ENCODE assay signal across 10 cellular contexts in the genomic region with DNA sequence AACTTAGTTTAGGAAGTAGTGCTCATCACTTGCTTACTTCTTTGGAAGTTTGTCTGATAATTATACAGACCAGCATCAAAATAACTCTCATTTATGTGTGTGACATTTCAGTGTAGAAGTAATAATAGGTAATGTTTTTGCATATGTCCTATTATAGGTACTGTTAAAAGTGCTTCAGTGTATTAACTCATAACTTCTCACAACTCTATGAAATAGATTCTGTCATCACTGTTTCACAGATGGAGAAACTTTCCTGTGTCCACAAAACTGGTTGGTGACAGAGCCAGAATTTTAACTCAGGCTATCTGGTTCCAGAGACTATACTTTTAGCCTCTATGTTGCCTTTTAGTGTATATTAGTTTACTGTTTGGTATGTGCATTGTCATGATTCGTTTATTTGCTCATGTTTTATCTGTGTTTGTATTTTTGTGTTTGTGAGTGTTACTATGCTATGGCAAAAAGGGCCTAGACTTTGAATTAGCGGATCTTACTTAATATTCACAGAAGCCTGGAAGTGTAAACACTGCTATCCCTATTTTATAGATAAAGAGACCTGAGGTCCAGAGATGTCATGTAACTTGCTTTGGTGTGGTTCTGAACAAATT. TPM values are rescaled to one million over a fixed set of nuclear protein-coding genes. Genes with fewer than 3 reads are reported as not detected.
DNase-seq lines count a peak whose midpoint lies in the region; ATAC-seq and TF ChIP-seq lines count a peak whose summit lies in the region.
"Had no signal": no experiment of that assay in that cellular context is flagged by ENCODE, and none has a peak within 500 bp of the region (broad histone marks: within the 10 kb centered on the region; RNA-seq: fewer than 3 reads in every experiment).

No MANE protein-coding gene starts in this region.

- peak overlapping the region; percentile 57 for H3K27ac Mint-ChIP-seq in dendritic cell treated with granulocyte-macrophage colony-stimulating factor and Interleukin-4, amounts not matched to agents 40 ng/mL and 50 ng/mL, for 4 days
- H3K27ac Mint-ChIP-seq in nephron = peak overlapping the region; percentile 84 to 93 (median 90)

- intact Hi-C loops in dendritic cell treated with granulocyte-macrophage colony-stimulating factor and Interleukin-4, amounts not matched to agents 40 ng/mL and 50 ng/mL, for 4 days (cut with micrococcal nuclease) = loop anchor here (5.0 kb wide), 2 partner anchors 37 to 177 kb away; no protein-coding TSS in a partner anchor

- no peaks in the 10 kb centered on the region for H3K27me3 Mint-ChIP-seq in dendritic cell treated with granulocyte-macrophage colony-stimulating factor and Interleukin-4, amounts not matched to agents 40 ng/mL and 50 ng/mL, for 4 days
- no peaks in the 10 kb centered on the region for H3K27me3 Mint-ChIP-seq in nephron (ENCODE audit: low read depth)
- H3K27me3 Mint-ChIP-seq: activated CD4-positive, alpha-beta T cell treated with anti-CD3 and anti-CD28 coated beads for 36 hours had no signal

- H3K4me2 ChIP-seq in Karpas-422 (ENCODE audit: low read depth, low read length, poor library complexity, severe bottlenecking) = peak overlapping the region; percentile 54

- peaks cover 60% of the 10 kb centered on the region for H3K36me3 Mint-ChIP-seq in dendritic cell treated with granulocyte-macrophage colony-stimulating factor and Interleukin-4, amounts not matched to agents 40 ng/mL and 50 ng/mL, for 4 days (ENCODE audit: low read depth)
- H3K36me3 Mint-ChIP-seq in nephron (ENCODE audit: low read depth) = peaks cover 20% of the 10 kb centered on the region

- peak overlapping the region; percentile 65 for H3K27ac ChIP-seq in Karpas-422 (ENCODE audit: low read length)

- H3K9me2 ChIP-seq in Karpas-422 (replicated peaks; ENCODE audit: insufficient read depth, low read length) = no peaks in the 10 kb centered on the region

- TF ChIP-seq CTCF in AG10803 (conservative IDR thresholded peaks at IDR 0.05; ENCODE audit: low read length) (no peak), nephron (IDR thresholded peaks at IDR 0.05; ENCODE audit: unreplicated experiment in 3 of 3) (no peak)

- no peak overlapping the region for H2AFZ ChIP-seq in Karpas-422 (ENCODE audit: low read length)

- peaks cover 56% of the 10 kb centered on the region for H3K4me1 ChIP-seq in Karpas-422 (ENCODE audit: low read length)

- H3K27me3 ChIP-seq in Karpas-422 (ENCODE audit: low read length) = no peaks in the 10 kb centered on the region

- peak overlapping the region; percentile 11; the same call in 1 of the 2 replicates for H3K9ac ChIP-seq in Karpas-422 (ENCODE audit: low read length)

- no peak overlapping the region for H3K4me3 Mint-ChIP-seq in dendritic cell treated with granulocyte-macrophage colony-stimulating factor and Interleukin-4, amounts not matched to agents 40 ng/mL and 50 ng/mL, for 4 days
- H3K4me3 Mint-ChIP-seq in nephron = peak overlapping the region in 1 of 3 experiments; percentile 26
- H3K4me3 Mint-ChIP-seq: activated CD4-positive, alpha-beta T cell treated with anti-CD3 and anti-CD28 coated beads for 36 hours had no signal

- peaks cover 14% of the 10 kb centered on the region for H3K9me3 Mint-ChIP-seq in dendritic cell treated with granulocyte-macrophage colony-stimulating factor and Interleukin-4, amounts not matched to agents 40 ng/mL and 50 ng/mL, for 4 days
- peaks cover 11% of the 10 kb centered on the region for H3K9me3 Mint-ChIP-seq in nephron

- peaks cover 43% of the 10 kb centered on the region for H3K79me2 ChIP-seq in Karpas-422 (ENCODE audit: low read length)

- H3K36me3 ChIP-seq in Karpas-422 (ENCODE audit: insufficient read depth, low read length) = no peaks in the 10 kb centered on the region

- H3K9me3 ChIP-seq in Karpas-422 (ENCODE audit: low read length) = no peaks in the 10 kb centered on the region

- H3K4me1 Mint-ChIP-seq in dendritic cell treated with granulocyte-macrophage colony-stimulating factor and Interleukin-4, amounts not matched to agents 40 ng/mL and 50 ng/mL, for 4 days (ENCODE audit: low read depth) = peaks cover 39% of the 10 kb centered on the region
- peaks cover 37% of the 10 kb centered on the region for H3K4me1 Mint-ChIP-seq in nephron

- DNase-seq in AG10803 (ENCODE audit: low read depth) = peak; percentile 24
- peak; percentile 58 for DNase-seq in Karpas-422
- DNase-seq in SK-N-DZ (ENCODE audit: low spot score) = no peak
- DNase-seq in HUDEP-2 (lab: John Stamatoyannopoulos, UW; ENCODE audit: unreplicated experiment in 76 of 76) = no peak
- no peak for DNase-seq in nucleus accumbens (lab: John Stamatoyannopoulos, UW)
- DNase-seq: activated CD4-positive, alpha-beta T cell treated with anti-CD3 and anti-CD28 coated beads for 36 hours; Calu3 had no signal

- H3K4me3 ChIP-seq in AG10803 (ENCODE audit: low read length) (no peak overlapping the region), Karpas-422 (ENCODE audit: low read length) (peak overlapping the region; percentile 8; the same call in 1 of the 2 replicates)

- no peaks in the 10 kb centered on the region for H4K20me1 ChIP-seq in Karpas-422 (ENCODE audit: insufficient read depth, low read depth, low read length)

- no peak for ATAC-seq in HG03469 (IDR thresholded peaks at IDR 0.05; ENCODE audit: unreplicated experiment)

RNA-seq across cellular contexts. Expression of a gene that starts 12.7 kb away (rescaled TPM):
- total RNA-seq in Karpas-422 (2014; rRNA removed; shearing (Covaris generic); ENCODE audit: low replicate concordance) = not detected in 2 replicates
- polyA plus RNA-seq in SK-N-DZ (2014; cell fraction: cytosol; rRNA removed) = not detected in 2 replicates
- not detected in 2 replicates for polyA plus RNA-seq in SK-N-DZ (2014; cell fraction: nucleus; rRNA removed)

Comparison
In these comparisons a context has a peak if more than half of its experiments do, and no peak if none do; other contexts are left out.
1. DNase-seq: peak in AG10803 (single experiment) and Karpas-422 (single experiment); none in SK-N-DZ (single experiment), HUDEP-2 (0 of 76) and nucleus accumbens (0 of 56).